1 cellular context compared by ENCODE assay signal in the genomic region with DNA sequence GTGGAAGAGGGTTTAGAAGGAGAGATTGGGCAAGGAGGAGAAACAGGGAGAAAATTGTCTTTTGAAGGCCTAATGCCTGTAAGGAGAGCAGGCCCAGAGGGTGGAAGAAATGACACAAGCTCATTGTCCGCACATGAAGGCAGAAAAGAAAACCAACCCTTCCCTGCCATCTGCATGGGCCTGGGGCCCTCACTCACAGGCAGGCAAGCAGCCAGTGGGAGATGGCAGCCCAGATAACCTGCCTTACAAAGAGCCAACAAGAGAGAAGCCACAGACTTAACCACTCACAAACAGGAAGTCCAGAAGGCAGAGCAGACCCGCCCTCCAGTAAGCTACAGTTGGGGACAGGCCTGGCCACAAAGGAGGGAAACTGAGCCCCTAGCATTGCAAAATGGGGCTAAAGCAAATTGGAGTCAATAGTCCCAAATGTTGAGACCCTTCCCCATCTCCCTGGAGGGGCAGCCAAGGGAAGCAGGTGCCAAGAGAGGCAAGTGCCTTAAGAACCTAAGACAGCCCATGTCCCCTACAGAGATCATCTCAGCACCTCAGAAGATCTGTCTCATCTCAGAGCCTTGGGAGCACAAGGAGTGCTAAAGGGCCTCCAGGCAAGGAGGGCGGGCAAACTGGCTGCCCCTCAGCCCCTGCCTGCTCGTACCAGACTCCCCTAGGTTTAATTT.
A peak's percentile ranks its signal among the peaks of the same experiment; 100 is the strongest.
TF ChIP-seq lines count a peak whose summit lies in the region.

No MANE protein-coding gene starts in this region.

TF ChIP-seq in K562, 482 proteins besides CTCF, POLR2A, EP300 and RAD21 (continued from another document):
- TF ChIP-seq ZBTB40 (IDR thresholded peaks at IDR 0.05), result no peak; the same call in 1 of the 2 replicates
- TF ChIP-seq ZBTB40 (CRISPR knock-in tag; IDR thresholded peaks at IDR 0.05), result no peak
- TF ChIP-seq, protein P1, sequence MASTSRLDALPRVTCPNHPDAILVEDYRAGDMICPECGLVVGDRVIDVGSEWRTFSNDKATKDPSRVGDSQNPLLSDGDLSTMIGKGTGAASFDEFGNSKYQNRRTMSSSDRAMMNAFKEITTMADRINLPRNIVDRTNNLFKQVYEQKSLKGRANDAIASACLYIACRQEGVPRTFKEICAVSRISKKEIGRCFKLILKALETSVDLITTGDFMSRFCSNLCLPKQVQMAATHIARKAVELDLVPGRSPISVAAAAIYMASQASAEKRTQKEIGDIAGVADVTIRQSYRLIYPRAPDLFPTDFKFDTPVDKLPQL (IDR thresholded peaks at IDR 0.05; ENCODE audit: extremely low read depth, insufficient read length), result no peak
- no peak for TF ChIP-seq FUS (optimal IDR thresholded peaks at IDR 0.05; ENCODE audit: low read depth, low read length)
- TF ChIP-seq, protein P2, sequence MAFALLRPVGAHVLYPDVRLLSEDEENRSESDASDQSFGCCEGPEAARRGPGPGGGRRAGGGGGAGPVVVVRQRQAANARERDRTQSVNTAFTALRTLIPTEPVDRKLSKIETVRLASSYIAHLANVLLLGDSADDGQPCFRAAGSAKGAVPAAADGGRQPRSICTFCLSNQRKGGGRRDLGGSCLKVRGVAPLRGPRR (CRISPR knock-in tag; IDR thresholded peaks at IDR 0.05), result no peak
- TF ChIP-seq STAG1 (CRISPR knock-in tag; IDR thresholded peaks at IDR 0.05; ENCODE audit: borderline replicate concordance), result no peak
- 0 out of 2 replicates have a peak, but pooled peaks have one; percentile 28 for TF ChIP-seq HINFP (tag; conservative IDR thresholded peaks at IDR 0.05; ENCODE audit: low read depth)
- TF ChIP-seq RBM17 (IDR thresholded peaks at IDR 0.05; ENCODE audit: borderline replicate concordance, low read depth, low read length), result no peak
- no peak for TF ChIP-seq RFX5 (IDR thresholded peaks at IDR 0.05; ENCODE audit: low read depth, low read length)
- TF ChIP-seq, protein P3, sequence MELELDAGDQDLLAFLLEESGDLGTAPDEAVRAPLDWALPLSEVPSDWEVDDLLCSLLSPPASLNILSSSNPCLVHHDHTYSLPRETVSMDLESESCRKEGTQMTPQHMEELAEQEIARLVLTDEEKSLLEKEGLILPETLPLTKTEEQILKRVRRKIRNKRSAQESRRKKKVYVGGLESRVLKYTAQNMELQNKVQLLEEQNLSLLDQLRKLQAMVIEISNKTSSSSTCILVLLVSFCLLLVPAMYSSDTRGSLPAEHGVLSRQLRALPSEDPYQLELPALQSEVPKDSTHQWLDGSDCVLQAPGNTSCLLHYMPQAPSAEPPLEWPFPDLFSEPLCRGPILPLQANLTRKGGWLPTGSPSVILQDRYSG (tag; conservative IDR thresholded peaks at IDR 0.05; ENCODE audit: low read depth), result peak; percentile 86
- TF ChIP-seq, protein P4, sequence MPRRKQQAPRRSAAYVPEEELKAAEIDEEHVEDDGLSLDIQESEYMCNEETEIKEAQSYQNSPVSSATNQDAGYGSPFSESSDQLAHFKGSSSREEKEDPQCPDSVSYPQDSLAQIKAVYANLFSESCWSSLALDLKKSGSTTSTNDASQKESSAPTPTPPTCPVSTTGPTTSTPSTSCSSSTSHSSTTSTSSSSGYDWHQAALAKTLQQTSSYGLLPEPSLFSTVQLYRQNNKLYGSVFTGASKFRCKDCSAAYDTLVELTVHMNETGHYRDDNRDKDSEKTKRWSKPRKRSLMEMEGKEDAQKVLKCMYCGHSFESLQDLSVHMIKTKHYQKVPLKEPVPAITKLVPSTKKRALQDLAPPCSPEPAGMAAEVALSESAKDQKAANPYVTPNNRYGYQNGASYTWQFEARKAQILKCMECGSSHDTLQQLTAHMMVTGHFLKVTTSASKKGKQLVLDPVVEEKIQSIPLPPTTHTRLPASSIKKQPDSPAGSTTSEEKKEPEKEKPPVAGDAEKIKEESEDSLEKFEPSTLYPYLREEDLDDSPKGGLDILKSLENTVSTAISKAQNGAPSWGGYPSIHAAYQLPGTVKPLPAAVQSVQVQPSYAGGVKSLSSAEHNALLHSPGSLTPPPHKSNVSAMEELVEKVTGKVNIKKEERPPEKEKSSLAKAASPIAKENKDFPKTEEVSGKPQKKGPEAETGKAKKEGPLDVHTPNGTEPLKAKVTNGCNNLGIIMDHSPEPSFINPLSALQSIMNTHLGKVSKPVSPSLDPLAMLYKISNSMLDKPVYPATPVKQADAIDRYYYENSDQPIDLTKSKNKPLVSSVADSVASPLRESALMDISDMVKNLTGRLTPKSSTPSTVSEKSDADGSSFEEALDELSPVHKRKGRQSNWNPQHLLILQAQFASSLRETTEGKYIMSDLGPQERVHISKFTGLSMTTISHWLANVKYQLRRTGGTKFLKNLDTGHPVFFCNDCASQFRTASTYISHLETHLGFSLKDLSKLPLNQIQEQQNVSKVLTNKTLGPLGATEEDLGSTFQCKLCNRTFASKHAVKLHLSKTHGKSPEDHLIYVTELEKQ (CRISPR knock-in tag; IDR thresholded peaks at IDR 0.05), result no peak
